Comparison of ENCODE assay signal across 13 cellular contexts in the genomic region with DNA sequence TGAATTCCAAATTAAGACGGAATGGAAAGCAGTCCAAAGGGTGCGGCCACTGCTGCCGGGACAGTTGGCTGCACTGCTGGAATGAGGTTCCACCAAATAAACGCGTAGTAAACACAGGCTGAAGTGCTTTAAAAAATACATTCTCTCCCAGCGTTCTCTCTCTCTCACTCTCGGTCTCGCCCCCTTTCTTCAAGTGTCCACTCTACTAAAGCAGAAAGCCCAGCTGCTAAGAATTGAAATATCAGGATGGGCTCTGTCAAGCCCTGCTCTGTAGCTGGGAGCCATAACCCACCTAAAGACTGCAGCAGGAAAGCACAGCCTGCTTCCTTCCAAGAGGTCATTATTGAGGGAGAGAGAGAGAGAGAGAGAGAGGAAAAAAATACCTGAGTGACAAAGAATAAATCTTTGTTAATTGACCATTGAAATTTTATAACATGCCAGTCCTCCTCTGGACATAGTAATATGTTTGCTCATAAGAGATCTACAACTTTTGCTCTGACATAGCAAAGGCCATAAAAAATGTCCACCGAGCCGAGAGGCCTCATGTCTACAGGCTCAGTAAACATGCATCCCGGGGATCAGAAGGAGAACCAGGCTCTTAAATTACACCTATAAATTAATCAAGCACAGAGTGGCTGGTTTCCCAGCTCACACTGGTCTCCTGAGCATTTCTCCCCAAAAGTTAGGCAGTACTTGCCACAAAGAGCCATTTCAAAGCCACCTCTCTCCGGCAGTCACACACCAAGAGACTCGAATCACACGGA.
DNase-seq lines count a peak whose midpoint lies in the region; ATAC-seq, FAIRE-seq and TF ChIP-seq lines count a peak whose summit lies in the region.
"Had no signal": no experiment of that assay in that cellular context is flagged by ENCODE, and none has a peak within 500 bp of the region (broad histone marks: within the 10 kb centered on the region; RNA-seq: fewer than 3 reads in every experiment).

No MANE protein-coding gene starts in this region.

- no peak for TF ChIP-seq CTCF in body of pancreas (IDR thresholded peaks at IDR 0.05)
- TF ChIP-seq CTCF in left lung (IDR thresholded peaks at IDR 0.05): no peak

- intact Hi-C loops in body of pancreas (cut with DNase I): no loop called here
- intact Hi-C loops in left lung (cut with DNase I): no loop called here

- H3K27me3 ChIP-seq in body of pancreas: no peaks in the 10 kb centered on the region
- H3K27me3 ChIP-seq in left lung: no peaks in the 10 kb centered on the region
- no peaks in the 10 kb centered on the region for H3K27me3 ChIP-seq in small intestine (ENCODE audit: control insufficient read depth in 2 of 2, insufficient read depth in 2 of 2, low read length in 2 of 2)

- H3K36me3 ChIP-seq in body of pancreas (replicated peaks in 1 of 2; ENCODE audit: insufficient read depth in 1 of 2, low read depth in 2 of 2) (no peaks in the 10 kb centered on the region), left lung (no peaks in the 10 kb centered on the region), small intestine (ENCODE audit: control insufficient read depth in 2 of 2, insufficient read depth in 2 of 2, low read length in 2 of 2) (no peaks in the 10 kb centered on the region)

- DNase-seq in DMS79 (lab: John Stamatoyannopoulos, UW) (peak; percentile 6), body of pancreas (no peak), left lung (no peak), small intestine (peak; percentile 12), AML-193 (lab: John Stamatoyannopoulos, UW) (no peak), cerebellum (ENCODE audit: low spot score) (no peak), UCSD-AML1 (lab: John Stamatoyannopoulos, UW; ENCODE audit: unreplicated experiment) (no peak), 8988T (no peak)
- DNase-seq: activated naive CD8-positive, alpha-beta T cell treated with anti-CD3 and anti-CD28 coated beads, Interleukin-2, amount 10 ng/mL, durations not matched to agents 7 days and 5 days; foreskin fibroblast; immature natural killer cell; NCI-H2171 had no signal

- TF ChIP-seq POLR2A in body of pancreas (IDR thresholded peaks at IDR 0.05): no peak

- ATAC-seq in body of pancreas (no peak), left lung (peak; percentile 79)
- ATAC-seq: GM12878 had no signal

- H3K27ac ChIP-seq in body of pancreas (peak overlapping the region in 3 of 4 donors; percentile 34 to 71 (median 37)), left lung (no peak overlapping the region), small intestine (ENCODE audit: low read depth in 1 of 2, low read length in 1 of 2) (no peak overlapping the region)

- H3K4me1 ChIP-seq in body of pancreas (peaks cover 50% of the 10 kb centered on the region), left lung (peaks cover 0 to 5% of the 10 kb centered on the region in 2 donors), small intestine (ENCODE audit: control insufficient read depth in 2 of 2, insufficient read depth in 1 of 2, low read depth in 1 of 2, low read length in 1 of 2) (peaks cover 0 to 3% of the 10 kb centered on the region in 2 donors)

- 58 to 61% methylated on average over 14 of the region's 14 CpGs for WGBS in body of pancreas, 2 donors
- WGBS in small intestine, 3 donors: 32 to 51% (median 47%) methylated on average over 14 of the region's 14 CpGs

- no peaks in the 10 kb centered on the region for H3K9me3 ChIP-seq in body of pancreas
- no peaks in the 10 kb centered on the region for H3K9me3 ChIP-seq in left lung
- H3K9me3 ChIP-seq in small intestine (ENCODE audit: control insufficient read depth, low read depth): no peaks in the 10 kb centered on the region

- H3K4me3 ChIP-seq in body of pancreas (no peak overlapping the region), left lung (no peak overlapping the region), small intestine (ENCODE audit: low read depth in 1 of 2, low read length in 2 of 2) (no peak overlapping the region)
- H3K4me3 ChIP-seq: GM12878 had no signal

- FAIRE-seq in small intestine (lab: Jason Lieb, UNC): no peak
- FAIRE-seq: GM12878 had no signal

Comparison
In these comparisons a context has a peak if more than half of its experiments do, and no peak if none do; other contexts are left out.
1. DNase-seq: peak in DMS79 (single experiment) and small intestine (single experiment); none in body of pancreas (0 of 4), left lung (0 of 2), AML-193 (0 of 2), cerebellum (single experiment), UCSD-AML1 (single experiment) and 8988T (single experiment).
2. H3K27ac ChIP-seq: peak in body of pancreas (3 of 4); none in left lung (0 of 2) and small intestine (0 of 2).